In the genomic region with DNA sequence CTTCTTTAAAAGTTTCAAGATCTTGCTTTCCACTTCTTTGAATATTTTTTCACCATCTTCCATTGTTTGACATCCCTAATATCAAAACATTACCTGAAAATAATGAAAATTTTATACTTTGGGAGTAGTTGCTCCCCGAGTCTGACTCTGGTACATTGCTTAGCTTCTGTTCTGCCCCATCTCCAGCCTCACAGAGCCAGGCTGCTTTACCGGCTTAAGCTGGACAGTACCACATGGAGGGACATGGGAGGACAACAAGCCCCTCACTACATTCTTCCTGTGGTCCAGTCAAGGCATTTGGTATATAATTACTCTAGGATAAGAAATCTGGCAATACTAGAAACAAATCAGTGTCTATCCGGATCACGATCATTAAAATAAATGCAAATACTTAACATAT, we compare ENCODE assay signal across 18 cellular contexts.
"Had no signal": no experiment of that assay in that cellular context is flagged by ENCODE, and none has a peak within 500 bp of the region (broad histone marks: within the 10 kb centered on the region; RNA-seq: fewer than 3 reads in every experiment).

No MANE protein-coding gene starts in this region.

- H3K4me3 ChIP-seq: body of pancreas, breast epithelium, Peyer's patch had no signal

- H3K4me3 Mint-ChIP-seq: activated CD4-positive, alpha-beta T cell treated with anti-CD3 and anti-CD28 coated beads for 36 hours; activated CD4-positive, alpha-beta T cell treated with anti-CD3 and anti-CD28 coated beads, Interleukin-2, amount 10 ng/mL, durations not matched to agents 7 days and 5 days; activated CD8-positive, alpha-beta T cell treated with anti-CD3 and anti-CD28 coated beads, Interleukin-2, amount 10 ng/mL, durations not matched to agents 7 days and 5 days; activated naive CD4-positive, alpha-beta T cell treated with anti-CD3 and anti-CD28 coated beads, Interleukin-2, amount 50 U/mL, for 24 hours; activated naive CD8-positive, alpha-beta T cell treated with anti-CD3 and anti-CD28 coated beads, Interleukin-2, amount 10 ng/mL, durations not matched to agents 7 days and 5 days; activated T-cell treated with anti-CD3 and anti-CD28 coated beads, Interleukin-2, amount 50 U/mL, for 24 hours; T-cell; T-helper 17 cell; WTC11 had no signal

- H3K4me1 Mint-ChIP-seq: activated CD4-positive, alpha-beta T cell treated with anti-CD3 and anti-CD28 coated beads for 36 hours; activated CD4-positive, alpha-beta T cell treated with anti-CD3 and anti-CD28 coated beads, Interleukin-2, amount 10 ng/mL, durations not matched to agents 7 days and 5 days; activated naive CD4-positive, alpha-beta T cell treated with anti-CD3 and anti-CD28 coated beads, Interleukin-2, amount 50 U/mL, for 24 hours; activated naive CD8-positive, alpha-beta T cell treated with anti-CD3 and anti-CD28 coated beads, Interleukin-2, amount 10 ng/mL, durations not matched to agents 7 days and 5 days; T-cell had no signal

- H3K36me3 Mint-ChIP-seq: activated naive CD4-positive, alpha-beta T cell treated with anti-CD3 and anti-CD28 coated beads, Interleukin-2, amount 50 U/mL, for 24 hours; activated naive CD8-positive, alpha-beta T cell treated with anti-CD3 and anti-CD28 coated beads, Interleukin-2, amount 10 ng/mL, durations not matched to agents 7 days and 5 days; T-cell; WTC11 had no signal

- H3K9me3 Mint-ChIP-seq: activated CD4-positive, alpha-beta T cell treated with anti-CD3 and anti-CD28 coated beads, Interleukin-2, amount 10 ng/mL, durations not matched to agents 7 days and 5 days; activated naive CD4-positive, alpha-beta T cell treated with anti-CD3 and anti-CD28 coated beads, Interleukin-2, amount 50 U/mL, for 24 hours; activated naive CD8-positive, alpha-beta T cell treated with anti-CD3 and anti-CD28 coated beads, Interleukin-2, amount 10 ng/mL, durations not matched to agents 7 days and 5 days; activated T-cell treated with anti-CD3 and anti-CD28 coated beads, Interleukin-2, amount 50 U/mL, for 24 hours; activated T-helper 2 cell treated with anti-CD3 and anti-CD28 coated beads, Interferon-gamma antibody, Interleukin-2, Interleukin-4, amounts not matched to agents 10 μg/mL and 5 μg/mL and 100 μg/mL, durations not matched to agents 14 hours and 24 hours and 36 hours; T-cell; WTC11 had no signal

- H3K27me3 ChIP-seq: body of pancreas, breast epithelium, Peyer's patch had no signal

- H3K27ac ChIP-seq: body of pancreas, breast epithelium, KMS-11, Peyer's patch had no signal

- H3K36me3 ChIP-seq: breast epithelium, Peyer's patch had no signal

- H3K9me3 ChIP-seq: body of pancreas, breast epithelium, Peyer's patch had no signal

- H3K9ac ChIP-seq: KMS-11 had no signal

- DNase-seq: activated gamma-delta T cell; activated naive CD8-positive, alpha-beta T cell treated with anti-CD3 and anti-CD28 coated beads, Interleukin-2, amount 10 ng/mL, durations not matched to agents 7 days and 5 days; NCI-H2107; NK-92 treated with Interleukin-12 subunit alpha and Interleukin-12 subunit beta, amount 100 ng/mL, for 24 hours; SIG-M5 had no signal

- H3K4me1 ChIP-seq: breast epithelium had no signal

- ATAC-seq: activated CD8-positive, alpha-beta T cell treated with anti-CD3 and anti-CD28 coated beads, Interleukin-2, amount 10 ng/mL, durations not matched to agents 7 days and 5 days had no signal

- H3K4me2 ChIP-seq: KMS-11 had no signal

- H3K27ac Mint-ChIP-seq: activated CD4-positive, alpha-beta T cell treated with anti-CD3 and anti-CD28 coated beads for 36 hours; activated CD4-positive, alpha-beta T cell treated with anti-CD3 and anti-CD28 coated beads, Interleukin-2, amount 10 ng/mL, durations not matched to agents 7 days and 5 days; activated CD8-positive, alpha-beta T cell treated with anti-CD3 and anti-CD28 coated beads, Interleukin-2, amount 10 ng/mL, durations not matched to agents 7 days and 5 days; activated naive CD4-positive, alpha-beta T cell treated with anti-CD3 and anti-CD28 coated beads, Interleukin-2, amount 50 U/mL, for 24 hours; activated naive CD8-positive, alpha-beta T cell treated with anti-CD3 and anti-CD28 coated beads, Interleukin-2, amount 10 ng/mL, durations not matched to agents 7 days and 5 days; activated T-cell treated with anti-CD3 and anti-CD28 coated beads, Interleukin-2, amount 50 U/mL, for 24 hours; activated T-helper 2 cell treated with anti-CD3 and anti-CD28 coated beads, Interferon-gamma antibody, Interleukin-2, Interleukin-4, amounts not matched to agents 10 μg/mL and 5 μg/mL and 100 μg/mL, durations not matched to agents 14 hours and 24 hours and 36 hours; T-cell; T-helper 17 cell; WTC11 had no signal
